ENCODE assay signal across 8 cellular contexts in genomic region chr16:19068237-19068815, GRCh38. TPM values are rescaled to one million over a fixed set of nuclear protein-coding genes. Genes with fewer than 3 reads are reported as not detected.
DNase-seq lines count a peak whose midpoint lies in the region; ATAC-seq and TF ChIP-seq lines count a peak whose summit lies in the region.

No MANE protein-coding gene starts in this region.

- H3K4me3 ChIP-seq in heart left ventricle = peak overlapping the region; percentile 58 to 91 (median 76)
- peak overlapping the region; percentile 42 for H3K4me3 ChIP-seq in mesendoderm (ENCODE audit: low read length)
- peak overlapping the region; percentile 52 for H3K4me3 ChIP-seq in urinary bladder (ENCODE audit: low read depth, low read length)

- DNase-seq in heart left ventricle (no peak), cardiac septum (ENCODE audit: low spot score) (no peak), mesendoderm (no peak), pons (ENCODE audit: low spot score) (no peak), GM19240 (ENCODE audit: insufficient read length, low spot score) (no peak)

- no peak for TF ChIP-seq CTCF in heart left ventricle (IDR thresholded peaks at IDR 0.05)
- no peak for TF ChIP-seq CTCF in brain (conservative IDR thresholded peaks at IDR 0.05)

- peak overlapping the region; percentile 96 to 99 (median 97) for H3K27ac Mint-ChIP-seq in brain

- TF ChIP-seq POLR2A in heart left ventricle (IDR thresholded peaks at IDR 0.05) = no peak

- H3K27ac ChIP-seq in heart left ventricle (peak overlapping the region; percentile 95 to 100 (median 98)), mesendoderm (ENCODE audit: low read depth, low read length) (no peak overlapping the region), urinary bladder (ENCODE audit: low read depth) (peak overlapping the region; percentile 98)

- H2BK15ac ChIP-seq in mesendoderm (replicated peaks; ENCODE audit: low read depth) = no peak overlapping the region

- peak overlapping the region; percentile 95 for H3K4me2 ChIP-seq in mesendoderm (ENCODE audit: low read length)

- no peaks in the 10 kb centered on the region for H3K79me2 ChIP-seq in mesendoderm (ENCODE audit: control insufficient read depth, insufficient read depth, low read length)

- H3K4me3 Mint-ChIP-seq in brain = peak overlapping the region; percentile 80 to 89 (median 85)

- H3K4me1 Mint-ChIP-seq in brain = peaks cover 35% of the 10 kb centered on the region

- no peaks in the 10 kb centered on the region for H3K27me3 ChIP-seq in heart left ventricle
- no peaks in the 10 kb centered on the region for H3K27me3 ChIP-seq in mesendoderm (ENCODE audit: insufficient read depth, low read length, poor library complexity)

- peak overlapping the region; percentile 84 for H3K9ac ChIP-seq in mesendoderm (ENCODE audit: low read length)

- no peak overlapping the region for H3K4ac ChIP-seq in mesendoderm (ENCODE audit: low read depth, low read length)

- H2AK5ac ChIP-seq in mesendoderm (ENCODE audit: low read length) = no peak overlapping the region

- peaks cover 24% of the 10 kb centered on the region for H3K36me3 Mint-ChIP-seq in brain

- H3K79me1 ChIP-seq in mesendoderm (ENCODE audit: low read length) = no peaks in the 10 kb centered on the region

- peak overlapping the region; percentile 72 for H3K56ac ChIP-seq in mesendoderm (ENCODE audit: low read length)

- no peaks in the 10 kb centered on the region for H3K9me3 ChIP-seq in heart left ventricle

- H2BK5ac ChIP-seq in mesendoderm (ENCODE audit: low read length) = no peak overlapping the region

- intact Hi-C loops in heart left ventricle (cut with DNase I) = loop anchor here in 6 of 10 donors (5.0 to 10.0 kb wide), 4 partner anchors 84 to 456 kb away; partner anchors contain the start of genes ARL6IP1 (in 3 of the 6), TMC7 (in 2 of the 6), CCP110 (in 1 of the 6) and GDE1 (in 1 of the 6)
- intact Hi-C loops in cardiac septum (cut with DNase I) = loop anchor here (10.0 kb wide), 1 partner anchor 264 kb away; the partner anchor contains the start of gene ARL6IP1

- H4K8ac ChIP-seq in mesendoderm (ENCODE audit: low read depth, low read length) = no peak overlapping the region

- no peak overlapping the region for H3K23ac ChIP-seq in mesendoderm (ENCODE audit: low read length)

- peaks cover 0 to 19% (median 15%) of the 10 kb centered on the region in 9 donors for H3K36me3 ChIP-seq in heart left ventricle
- no peaks in the 10 kb centered on the region for H3K36me3 ChIP-seq in mesendoderm (ENCODE audit: control insufficient read depth, insufficient read depth, low read length)
- H3K36me3 ChIP-seq in urinary bladder (ENCODE audit: insufficient read depth) = no peaks in the 10 kb centered on the region

- H3K4me1 ChIP-seq in heart left ventricle (peaks cover 0 to 22% (median 14%) of the 10 kb centered on the region in 12 donors), mesendoderm (ENCODE audit: control insufficient read depth, low read depth, low read length) (no peaks in the 10 kb centered on the region), urinary bladder (ENCODE audit: insufficient read depth) (peaks cover 1% of the 10 kb centered on the region)

- ATAC-seq in heart left ventricle (no peak), GM21786 (IDR thresholded peaks at IDR 0.05; ENCODE audit: unreplicated experiment) (no peak)

- no peak overlapping the region for H2BK120ac ChIP-seq in mesendoderm (ENCODE audit: low read depth, low read length)

- peaks cover 0 to 3% (median 0%) of the 10 kb centered on the region in 5 experiments for H3K9me3 Mint-ChIP-seq in brain

- no peak overlapping the region for H3K18ac ChIP-seq in mesendoderm (ENCODE audit: low read length)

- no peak overlapping the region for H4K5ac ChIP-seq in mesendoderm (ENCODE audit: low read length)

- 41 to 54% (median 45%) methylated on average over 18 to 19 of the region's 19 CpGs for WGBS in heart left ventricle, 4 donors
- no CpG with 5 or more reads among the region's 19 CpGs for WGBS in mesendoderm (ENCODE audit: extremely low coverage, insufficient coverage, low lambda C conversion rate)
- WGBS in urinary bladder = 45% methylated on average over 19 of the region's 19 CpGs

- H3K27me3 Mint-ChIP-seq in brain = no peaks in the 10 kb centered on the region

RNA-seq across cellular contexts. Expression of gene COQ7, which starts 0.9 kb away (rescaled TPM):
- total RNA-seq in heart left ventricle (10 to 100 TPM; 24.9 to 45.1 (median 39.5) TPM), cardiac septum (32.6 TPM), urinary bladder (23.8 TPM)
- polyA plus RNA-seq in heart left ventricle (10 to 100 TPM; 23.9 to 26.1 TPM), brain (ENCODE audit: insufficient read depth, low read depth, low replicate concordance) (24.8 TPM), urinary bladder (22.1 TPM)
- polyA plus RNA-seq in mesendoderm (2013, experiment 1 of 2) = 12.6 TPM
- polyA plus RNA-seq in mesendoderm (2013, experiment 2 of 2) = 12.3 TPM

RNA-seq across cellular contexts. Expression of gene ITPRIPL2, which starts 45.4 kb away (rescaled TPM):
- 10 to 100 TPM; 11.0 to 43.2 (median 16.3) TPM for total RNA-seq in heart left ventricle
- 1 to 10 TPM; 3.1 to 7.2 TPM for polyA plus RNA-seq in heart left ventricle
- total RNA-seq in cardiac septum = 24.6 TPM
- polyA plus RNA-seq in brain (ENCODE audit: insufficient read depth, low read depth, low replicate concordance) = 2.2 TPM
- polyA plus RNA-seq in mesendoderm (2013, experiment 1 of 2) = 2.3 TPM
- 2.5 TPM for polyA plus RNA-seq in mesendoderm (2013, experiment 2 of 2)
- total RNA-seq in urinary bladder = 63.5 TPM
- 14.5 TPM for polyA plus RNA-seq in urinary bladder
